In genomic region chr3:45841701-45842491, GRCh38 we compare ENCODE assay signal across 8 cellular contexts. TPM values are rescaled to one million over a fixed set of nuclear protein-coding genes. Genes with fewer than 3 reads are reported as not detected.
DNase-seq lines count a peak whose midpoint lies in the region; ATAC-seq and TF ChIP-seq lines count a peak whose summit lies in the region.

Gene LZTFL1, minus strand, starts transcription at chr3:45842119. Its CDS starts 128 bp downstream, at chr3:45841991.

- CTCF ChIA-PET in Caco-2 (lab: Charles Lee), result interaction anchor here (1.6 kb wide), 1 partner anchor 81 kb away, joined by 9 read pairs; no protein-coding TSS in a partner anchor

- H3K36me3 Mint-ChIP-seq in Caco-2 (ENCODE audit: insufficient read depth, unreplicated experiment), result peaks cover 8% of the 10 kb centered on the region
- peaks cover under 1% of the 10 kb centered on the region for H3K36me3 Mint-ChIP-seq in activated T-cell treated with anti-CD3 and anti-CD28 coated beads, Interleukin-2, amount 50 U/mL, for 4 hours (ENCODE audit: insufficient read depth)

- POLR2A ChIA-PET in Caco-2 (lab: Charles Lee), result interaction anchor here (0.6 kb wide), 1 partner anchor 791 kb away, joined by 3 read pairs; no protein-coding TSS in a partner anchor

- intact Hi-C loops in Caco-2 (cut with micrococcal nuclease; ENCODE audit: unreplicated experiment), result loop anchor here (5.0 kb wide), 1 partner anchor 85 kb away; no protein-coding TSS in a partner anchor
- intact Hi-C loops in esophagus muscularis mucosa (cut with DNase I), result loop anchor here (5.0 kb wide), 1 partner anchor 80 kb away; no protein-coding TSS in a partner anchor

- H3K27ac ChIP-seq in esophagus muscularis mucosa (replicated peaks in 1 of 4) (peak within 1 kb of the TSS; percentile 49 to 82 (median 62)), muscle layer of colon (ENCODE audit: low read depth, low read length) (peak within 1 kb of the TSS; percentile 75)

- no TSS peak for BruUV-seq in Caco-2 (replicated peaks; lab: Mats Ljungman, UMichigan)

- peaks cover 14% of the 10 kb centered on the region for H3K27me3 Mint-ChIP-seq in Caco-2 (ENCODE audit: insufficient read depth, unreplicated experiment)
- H3K27me3 Mint-ChIP-seq in activated T-cell treated with anti-CD3 and anti-CD28 coated beads, Interleukin-2, amount 50 U/mL, for 4 hours (ENCODE audit: low read depth), result no peaks in the 10 kb centered on the region

- H3K4me1 ChIP-seq in Caco-2 (no peaks in the 10 kb centered on the region), esophagus muscularis mucosa (peaks cover 8 to 27% (median 16%) of the 10 kb centered on the region in 4 donors), muscle layer of colon (ENCODE audit: insufficient read depth, low read length) (peaks cover 5% of the 10 kb centered on the region)

- no peaks in the 10 kb centered on the region for H3K36me3 ChIP-seq in Caco-2 (ENCODE audit: control insufficient read depth, insufficient read depth, low read length)
- H3K36me3 ChIP-seq in esophagus muscularis mucosa, result peaks cover 0 to 8% (median 3%) of the 10 kb centered on the region in 4 donors
- H3K36me3 ChIP-seq in muscle layer of colon (ENCODE audit: insufficient read depth, low read length), result peaks cover 7% of the 10 kb centered on the region

- TF ChIP-seq EP300 in esophagus muscularis mucosa (IDR thresholded peaks at IDR 0.05), result no peak

- H3K27ac Mint-ChIP-seq in Caco-2 (ENCODE audit: unreplicated experiment), result peak within 1 kb of the TSS; percentile 87

- peaks cover 6% of the 10 kb centered on the region for H3K4me1 Mint-ChIP-seq in Caco-2 (ENCODE audit: low read depth, unreplicated experiment)
- peaks cover 18% of the 10 kb centered on the region for H3K4me1 Mint-ChIP-seq in activated T-cell treated with anti-CD3 and anti-CD28 coated beads, Interleukin-2, amount 50 U/mL, for 4 hours (ENCODE audit: low read depth)

- peak within 1 kb of the TSS; percentile 66 for H3K4me3 ChIP-seq in Caco-2 (ENCODE audit: low read depth, low read length)
- H3K4me3 ChIP-seq in Jurkat, Clone E6-1 (ENCODE audit: low read length), result peak within 1 kb of the TSS; percentile 61
- peak within 1 kb of the TSS; percentile 80 to 99 (median 86) for H3K4me3 ChIP-seq in esophagus muscularis mucosa
- peak within 1 kb of the TSS; percentile 84 to 90 for H3K4me3 ChIP-seq in muscle layer of colon (ENCODE audit: low read depth in 1 of 2, low read length in 2 of 2)

- DNase-seq in Caco-2 (peak; percentile 92 to 95), esophagus muscularis mucosa (ENCODE audit: extremely low spot score) (peak; percentile 99)
- DNase-seq in Jurkat, Clone E6-1 (ENCODE audit: low read depth, low spot score), result peak; percentile 92
- peak; percentile 83 for DNase-seq in activated T-cell treated with anti-CD3 and anti-CD28 coated beads, Interleukin-2, amount 50 U/mL, for 4 hours
- DNase-seq in stimulated activated CD8-positive, alpha-beta memory T cell treated with anti-CD3 and anti-CD28 coated beads, Interleukin-4, amount 100 ng/mL, for 48 hours, result peak; percentile 91

- ATAC-seq in GM21526 (IDR thresholded peaks at IDR 0.05; ENCODE audit: low FRiP score, unreplicated experiment), result peak; percentile 85
- peak; percentile 90 to 93 for ATAC-seq in activated T-cell treated with anti-CD3 and anti-CD28 coated beads, Interleukin-2, amount 50 U/mL, for 4 hours

- no peak for TF ChIP-seq POLR2A in esophagus muscularis mucosa (IDR thresholded peaks at IDR 0.05; ENCODE audit: low read depth)

- 4% methylated on average over 49 of the region's 52 CpGs for WGBS in esophagus muscularis mucosa

- H3K9ac ChIP-seq in muscle layer of colon (ENCODE audit: low read length), result peak within 1 kb of the TSS; percentile 44

- no peak for TF ChIP-seq CTCF in Caco-2 (IDR thresholded peaks at IDR 0.05; ENCODE audit: insufficient read depth in 1 of 2, low read depth in 1 of 2, low read length in 1 of 2, severe bottlenecking in 1 of 2, unreplicated experiment in 1 of 2)
- TF ChIP-seq CTCF in esophagus muscularis mucosa (IDR thresholded peaks at IDR 0.05), result no peak

- H3K9me3 Mint-ChIP-seq in Caco-2 (ENCODE audit: unreplicated experiment), result no peaks in the 10 kb centered on the region
- H3K9me3 Mint-ChIP-seq in activated T-cell treated with anti-CD3 and anti-CD28 coated beads, Interleukin-2, amount 50 U/mL, for 4 hours, result no peaks in the 10 kb centered on the region

- H3K9me3 ChIP-seq in Caco-2, result no peaks in the 10 kb centered on the region
- no peaks in the 10 kb centered on the region for H3K9me3 ChIP-seq in esophagus muscularis mucosa
- no peaks in the 10 kb centered on the region for H3K9me3 ChIP-seq in muscle layer of colon (ENCODE audit: low read length)

- H3K27me3 ChIP-seq in Caco-2 (replicated peaks; ENCODE audit: control insufficient read depth, insufficient read depth, low read length) (no peaks in the 10 kb centered on the region), esophagus muscularis mucosa (peaks cover 0 to under 1% (median 0%) of the 10 kb centered on the region in 4 donors), muscle layer of colon (ENCODE audit: control insufficient read depth in 1 of 2, insufficient read depth in 2 of 2, low read length in 2 of 2) (no peaks in the 10 kb centered on the region)

- H3K4me3 Mint-ChIP-seq in Caco-2 (ENCODE audit: unreplicated experiment), result peak within 1 kb of the TSS; percentile 86
- H3K4me3 Mint-ChIP-seq in activated T-cell treated with anti-CD3 and anti-CD28 coated beads, Interleukin-2, amount 50 U/mL, for 4 hours, result peak within 1 kb of the TSS; percentile 95

TF ChIP-seq in PFSK-1, 5 proteins besides CTCF, POLR2A, EP300 and RAD21:
- TF ChIP-seq POLR2AphosphoS5 (IDR thresholded peaks at IDR 0.05; ENCODE audit: low read depth, low read length) (no peak), SIN3A (IDR thresholded peaks at IDR 0.05; ENCODE audit: borderline replicate concordance, insufficient read depth, low read length) (peak; percentile 99), FOXP2 (optimal IDR thresholded peaks at IDR 0.05; ENCODE audit: borderline replicate concordance, extremely low read depth, extremely low read length, insufficient read depth) (no peak), TAF1 (IDR thresholded peaks at IDR 0.05; ENCODE audit: borderline replicate concordance, insufficient read depth, low read length) (no peak), REST (IDR thresholded peaks at IDR 0.05; ENCODE audit: insufficient read depth in 1 of 2, low read depth in 2 of 2, low read length in 2 of 2) (no peak)

RNA-seq across cellular contexts. Expression of gene LZTFL1, which starts in this region (rescaled TPM):
- total RNA-seq in Caco-2 (2022) (8.0 and 9.1 TPM in 2 replicates), esophagus muscularis mucosa (10 to 100 TPM; 12.0 to 18.3 (median 17.8) TPM)
- polyA plus RNA-seq in Jurkat, Clone E6-1 (2012; ENCODE audit: insufficient read depth, insufficient read length), result 59.6 TPM
- polyA plus RNA-seq in PFSK-1 (2012; ENCODE audit: insufficient read length, low read depth), result 5.0 TPM
- 1 to 10 TPM; 4.6 to 7.5 (median 7.0) TPM for total RNA-seq in activated T-cell treated with anti-CD3 and anti-CD28 coated beads, Interleukin-2, amount 50 U/mL, for 4 hours

Comparison
In these comparisons a context has a peak if more than half of its experiments do, and no peak if none do; other contexts are left out.
1. Peak in every context shown above with its lines: DNase-seq, ATAC-seq, H3K4me3 ChIP-seq and H3K27ac ChIP-seq.